Comparison of ENCODE assay signal across 18 cellular contexts in genomic region chr1:245225267-245225666, GRCh38.
DNase-seq lines count a peak whose midpoint lies in the region; ATAC-seq and TF ChIP-seq lines count a peak whose summit lies in the region.
"Had no signal": no experiment of that assay in that cellular context is flagged by ENCODE, and none has a peak within 500 bp of the region (broad histone marks: within the 10 kb centered on the region; RNA-seq: fewer than 3 reads in every experiment).

No MANE protein-coding gene starts in this region.

- H3K4me3 ChIP-seq in AG04450 (ENCODE audit: low read depth, low read length) (no peak overlapping the region), endodermal cell (ENCODE audit: low read length) (no peak overlapping the region), right lobe of liver (no peak overlapping the region), mucosa of descending colon (no peak overlapping the region)
- H3K4me3 ChIP-seq: ascending aorta, vagina had no signal

- H3K27me3 Mint-ChIP-seq in endodermal cell (ENCODE audit: insufficient read depth), result no peaks in the 10 kb centered on the region
- H3K27me3 Mint-ChIP-seq: activated CD4-positive, alpha-beta T cell treated with anti-CD3 and anti-CD28 coated beads, Interleukin-2, amount 10 ng/mL, durations not matched to agents 24 days and 14 days; naive B cell had no signal

- CTCF ChIA-PET in AG04450 (lab: Charles Lee), result no interaction called here
- CTCF ChIA-PET in GM10248 (lab: Yijun Ruan, JAX), result no interaction called here

- H3K9ac ChIP-seq in endodermal cell (ENCODE audit: extremely low read depth, low read length, poor library complexity, severe bottlenecking), result no peak overlapping the region

- no peak overlapping the region for H3K27ac Mint-ChIP-seq in endodermal cell
- H3K27ac Mint-ChIP-seq: activated CD4-positive, alpha-beta T cell treated with anti-CD3 and anti-CD28 coated beads, Interleukin-2, amount 10 ng/mL, durations not matched to agents 24 days and 14 days; CD4-positive, alpha-beta T cell had no signal

- no peaks in the 10 kb centered on the region for H3K36me3 ChIP-seq in endodermal cell (ENCODE audit: control insufficient read depth, insufficient read depth, low read length)
- H3K36me3 ChIP-seq in right lobe of liver, result no peaks in the 10 kb centered on the region
- H3K36me3 ChIP-seq in mucosa of descending colon (ENCODE audit: low read depth), result no peaks in the 10 kb centered on the region
- H3K36me3 ChIP-seq: ascending aorta, vagina had no signal

- POLR2A ChIA-PET in AG04450 (lab: Yijun Ruan, JAX) (no interaction called here), GM10248 (lab: Yijun Ruan, JAX) (no interaction called here)

- TF ChIP-seq POLR2A in right lobe of liver (IDR thresholded peaks at IDR 0.05), result no peak

- WGBS in endodermal cell (ENCODE audit: insufficient coverage in 1 of 2, insufficient read length in 1 of 2), 2 experiments, result 61 to 69% methylated on average over 7 of the region's 7 CpGs
- WGBS in right lobe of liver (ENCODE audit: insufficient coverage, low coverage, low lambda C conversion rate, missing lambda C conversion rate), result 39% methylated on average over 7 of the region's 7 CpGs

- H3K4me3 Mint-ChIP-seq in endodermal cell, result no peak overlapping the region
- H3K4me3 Mint-ChIP-seq: activated CD4-positive, alpha-beta T cell treated with anti-CD3 and anti-CD28 coated beads, Interleukin-2, amount 10 ng/mL, durations not matched to agents 24 days and 14 days; CD4-positive, alpha-beta T cell; naive B cell had no signal

- in situ Hi-C loops in GM13976 (cut with MboI; ENCODE audit: low sequenced_read_pairs, unreplicated experiment), result no loop called here

- no peaks in the 10 kb centered on the region for H3K9me3 ChIP-seq in AG04450 (ENCODE audit: control insufficient read depth, insufficient read depth, low read length)
- no peaks in the 10 kb centered on the region for H3K9me3 ChIP-seq in endodermal cell (ENCODE audit: control insufficient read depth, low read length)
- H3K9me3 ChIP-seq in right lobe of liver, result no peaks in the 10 kb centered on the region
- H3K9me3 ChIP-seq in mucosa of descending colon, result no peaks in the 10 kb centered on the region
- H3K9me3 ChIP-seq: ascending aorta, vagina had no signal

- H3K27ac ChIP-seq in AG04450 (ENCODE audit: low read depth, low read length), result no peak overlapping the region
- no peak overlapping the region for H3K27ac ChIP-seq in endodermal cell (ENCODE audit: low read depth, low read length)
- H3K27ac ChIP-seq in right lobe of liver, result no peak overlapping the region
- H3K27ac ChIP-seq: ascending aorta, vagina had no signal

- peaks cover 12% of the 10 kb centered on the region for H3K4me1 Mint-ChIP-seq in endodermal cell
- H3K4me1 Mint-ChIP-seq: activated CD4-positive, alpha-beta T cell treated with anti-CD3 and anti-CD28 coated beads, Interleukin-2, amount 10 ng/mL, durations not matched to agents 24 days and 14 days; naive B cell had no signal

- DNase-seq in AG04450 (ENCODE audit: low read depth, low spot score) (peak; percentile 13), NCI-H69 (lab: John Stamatoyannopoulos, UW) (peak; percentile 40), endodermal cell (peak; percentile 76), right lobe of liver (no peak), mucosa of descending colon (no peak), mesenteric fat pad (ENCODE audit: low spot score) (no peak), GM10248 (ENCODE audit: extremely low spot score) (no peak), GM13976 (ENCODE audit: low spot score) (no peak)
- DNase-seq: activated CD4-positive, alpha-beta T cell treated with anti-CD3 and anti-CD28 coated beads, Interleukin-2, amount 10 ng/mL, durations not matched to agents 24 days and 14 days; activated CD8-positive, alpha-beta memory T cell treated with anti-CD3 and anti-CD28 coated beads, Interleukin-2, amount 50 U/mL, for 48 hours; activated naive CD4-positive, alpha-beta T cell treated with Interleukin-2 at 50 U/mL for 16 hours; CD4-positive, alpha-beta T cell; Kasumi-1; naive B cell; T1000 had no signal

- ATAC-seq in right lobe of liver (peak in 3 of 4 donors; percentile 21 to 44 (median 39)), mucosa of descending colon (no peak)
- ATAC-seq: Right ventricle myocardium inferior had no signal

- H3K9me3 Mint-ChIP-seq in endodermal cell, result no peaks in the 10 kb centered on the region
- H3K9me3 Mint-ChIP-seq: activated CD4-positive, alpha-beta T cell treated with anti-CD3 and anti-CD28 coated beads, Interleukin-2, amount 10 ng/mL, durations not matched to agents 24 days and 14 days; CD4-positive, alpha-beta T cell; naive B cell had no signal

- H3K4me1 ChIP-seq in endodermal cell (ENCODE audit: control insufficient read depth, insufficient read depth, low read length) (no peaks in the 10 kb centered on the region), right lobe of liver (no peaks in the 10 kb centered on the region), mucosa of descending colon (ENCODE audit: low read depth) (no peaks in the 10 kb centered on the region)
- H3K4me1 ChIP-seq: ascending aorta had no signal

- intact Hi-C loops in right lobe of liver (cut with DNase I) (no loop called here), mucosa of descending colon (cut with DNase I, micrococcal nuclease) (no loop called here)

- H3K27me3 ChIP-seq in AG04450 (ENCODE audit: control insufficient read depth, insufficient read depth, low read length), result no peaks in the 10 kb centered on the region
- no peaks in the 10 kb centered on the region for H3K27me3 ChIP-seq in endodermal cell (ENCODE audit: control insufficient read depth, insufficient read depth, low read length, poor library complexity, severe bottlenecking)
- no peaks in the 10 kb centered on the region for H3K27me3 ChIP-seq in right lobe of liver
- H3K27me3 ChIP-seq: ascending aorta, vagina had no signal

- peaks cover 9% of the 10 kb centered on the region for H3K36me3 Mint-ChIP-seq in endodermal cell (ENCODE audit: low read depth)
- H3K36me3 Mint-ChIP-seq: naive B cell had no signal

- 0 out of 2 replicates have a peak, but pooled peaks have one; percentile 10 for TF ChIP-seq CTCF in AG04450 (IDR thresholded peaks at IDR 0.05; ENCODE audit: low read depth, low read length)
- no peak for TF ChIP-seq CTCF in endodermal cell (conservative IDR thresholded peaks at IDR 0.05)
- TF ChIP-seq CTCF in right lobe of liver (IDR thresholded peaks at IDR 0.05), result no peak
- no peak for TF ChIP-seq CTCF in mucosa of descending colon (IDR thresholded peaks at IDR 0.05)
- TF ChIP-seq CTCF in GM10248 (IDR thresholded peaks at IDR 0.05; ENCODE audit: control extremely low read depth, extremely low read depth, low read depth, missing control alignments), result no peak
- TF ChIP-seq CTCF in GM13976 (IDR thresholded peaks at IDR 0.05; ENCODE audit: borderline replicate concordance, control extremely low read depth, extremely low read depth, insufficient read depth, missing control alignments), result no peak

Comparison
In these comparisons a context has a peak if more than half of its experiments do, and no peak if none do; other contexts are left out.
1. DNase-seq: peak in AG04450 (single experiment), NCI-H69 (single experiment) and endodermal cell (single experiment); none in right lobe of liver (0 of 3), mucosa of descending colon (0 of 3), mesenteric fat pad (single experiment), GM10248 (single experiment) and GM13976 (single experiment).